In the genomic region with DNA sequence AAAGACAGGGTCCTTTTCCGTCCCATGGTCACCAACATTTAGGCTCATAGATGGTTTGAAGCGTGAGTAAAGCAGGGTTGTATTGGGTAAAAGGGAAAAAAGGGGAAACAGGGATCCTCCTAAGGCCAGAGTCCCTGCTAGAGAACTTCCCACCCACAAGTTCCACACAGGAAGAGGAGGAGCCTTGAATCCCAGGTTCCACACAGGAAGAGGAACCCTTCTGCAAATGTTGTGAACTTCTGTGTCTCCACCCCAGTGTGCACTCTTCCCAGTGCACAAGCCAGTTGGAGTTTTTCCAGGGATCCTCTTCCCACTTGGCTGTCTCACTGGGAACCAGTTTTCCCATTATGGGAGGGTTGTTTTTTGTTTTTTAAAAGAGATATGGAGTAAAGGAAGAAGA, we compare ENCODE assay signal across 1 cellular context.
TF ChIP-seq lines count a peak whose summit lies in the region.

No MANE protein-coding gene starts in this region.

TF ChIP-seq in HepG2, 621 proteins besides CTCF, POLR2A, EP300 and RAD21:
- no peak for TF ChIP-seq ZNF253 (CRISPR knock-in tag; IDR thresholded peaks at IDR 0.05; ENCODE audit: borderline replicate concordance)
- no peak for TF ChIP-seq ZNF841 (CRISPR knock-in tag; IDR thresholded peaks at IDR 0.05; ENCODE audit: borderline replicate concordance)
- no peak for TF ChIP-seq PHF5A (CRISPR knock-in tag; IDR thresholded peaks at IDR 0.05; ENCODE audit: low read depth, unreplicated experiment)
- TF ChIP-seq ZNF567 (CRISPR knock-in tag; IDR thresholded peaks at IDR 0.05; ENCODE audit: borderline replicate concordance) = no peak
- TF ChIP-seq, protein P1, sequence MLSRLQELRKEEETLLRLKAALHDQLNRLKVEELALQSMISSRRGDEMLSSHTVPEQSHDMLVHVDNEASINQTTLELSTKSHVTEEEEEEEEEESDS (CRISPR knock-in tag; IDR thresholded peaks at IDR 0.05; ENCODE audit: borderline replicate concordance) = no peak
- no peak for TF ChIP-seq GTF3A (CRISPR knock-in tag; conservative IDR thresholded peaks at IDR 0.05)
- TF ChIP-seq ATF5 (CRISPR knock-in tag; IDR thresholded peaks at IDR 0.05; ENCODE audit: low read depth) = no peak
- TF ChIP-seq, protein P2, sequence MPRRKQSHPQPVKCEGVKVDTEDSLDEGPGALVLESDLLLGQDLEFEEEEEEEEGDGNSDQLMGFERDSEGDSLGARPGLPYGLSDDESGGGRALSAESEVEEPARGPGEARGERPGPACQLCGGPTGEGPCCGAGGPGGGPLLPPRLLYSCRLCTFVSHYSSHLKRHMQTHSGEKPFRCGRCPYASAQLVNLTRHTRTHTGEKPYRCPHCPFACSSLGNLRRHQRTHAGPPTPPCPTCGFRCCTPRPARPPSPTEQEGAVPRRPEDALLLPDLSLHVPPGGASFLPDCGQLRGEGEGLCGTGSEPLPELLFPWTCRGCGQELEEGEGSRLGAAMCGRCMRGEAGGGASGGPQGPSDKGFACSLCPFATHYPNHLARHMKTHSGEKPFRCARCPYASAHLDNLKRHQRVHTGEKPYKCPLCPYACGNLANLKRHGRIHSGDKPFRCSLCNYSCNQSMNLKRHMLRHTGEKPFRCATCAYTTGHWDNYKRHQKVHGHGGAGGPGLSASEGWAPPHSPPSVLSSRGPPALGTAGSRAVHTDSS (CRISPR knock-in tag; conservative IDR thresholded peaks at IDR 0.05) = no peak
- peak; percentile 31; the same call in 1 of the 2 replicates for TF ChIP-seq GABPA (IDR thresholded peaks at IDR 0.05; ENCODE audit: low read depth, low read length)
- peak; percentile 78 for TF ChIP-seq GABPA (CRISPR knock-in tag; IDR thresholded peaks at IDR 0.05; ENCODE audit: low read depth)
- no peak for TF ChIP-seq ZNF430 (CRISPR knock-in tag; IDR thresholded peaks at IDR 0.05)
- TF ChIP-seq ATM (IDR thresholded peaks at IDR 0.05; ENCODE audit: borderline replicate concordance) = no peak
- TF ChIP-seq ZNF468 (CRISPR knock-in tag; IDR thresholded peaks at IDR 0.05) = no peak
- no peak for TF ChIP-seq ZFY (CRISPR knock-in tag; IDR thresholded peaks at IDR 0.05)
- no peak for TF ChIP-seq PHB2 (IDR thresholded peaks at IDR 0.05; ENCODE audit: partially characterized antibody)
- no peak for TF ChIP-seq TCF7 (IDR thresholded peaks at IDR 0.05; ENCODE audit: low read depth)
- TF ChIP-seq RBAK (CRISPR knock-in tag; IDR thresholded peaks at IDR 0.05) = no peak
- no peak for TF ChIP-seq TRIM22 (IDR thresholded peaks at IDR 0.05)
- TF ChIP-seq TRAFD1 (CRISPR knock-in tag; IDR thresholded peaks at IDR 0.05; ENCODE audit: borderline replicate concordance) = no peak
- peak; percentile 43; the same call in 1 of the 2 replicates for TF ChIP-seq ZMYM4 (CRISPR knock-in tag; IDR thresholded peaks at IDR 0.05)
- TF ChIP-seq REL (CRISPR knock-in tag; conservative IDR thresholded peaks at IDR 0.05) = no peak
- no peak for TF ChIP-seq HNF4A (CRISPR knock-in tag; IDR thresholded peaks at IDR 0.05)
- TF ChIP-seq POLR2AphosphoS5 (IDR thresholded peaks at IDR 0.05; ENCODE audit: low read depth, low read length) = 0 out of 2 replicates have a peak, but pooled peaks have one; percentile 36
- TF ChIP-seq RERE (CRISPR knock-in tag; IDR thresholded peaks at IDR 0.05; ENCODE audit: low read depth) = no peak
